19 cellular contexts compared by ENCODE assay signal in the genomic region with DNA sequence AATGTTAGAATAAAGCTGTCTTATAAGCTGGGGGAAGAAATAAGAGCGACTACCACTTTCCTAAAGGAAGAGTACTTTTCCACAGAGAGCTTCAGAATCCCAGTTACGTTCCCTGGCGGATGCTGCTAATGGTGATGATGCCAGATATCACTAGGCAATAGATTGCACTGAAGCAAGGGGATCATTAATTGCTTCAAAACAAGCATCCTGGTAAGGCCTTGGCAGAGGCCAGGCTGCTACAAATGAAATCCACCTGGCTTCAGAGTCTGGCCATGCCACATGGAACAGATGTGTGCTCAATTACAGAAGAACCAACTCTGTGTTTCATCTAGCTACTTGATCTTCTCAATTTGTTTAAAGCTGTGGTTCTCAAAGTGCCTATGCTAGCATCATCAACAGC. TPM values are rescaled to one million over a fixed set of nuclear protein-coding genes. Genes with fewer than 3 reads are reported as not detected.
DNase-seq lines count a peak whose midpoint lies in the region; TF ChIP-seq lines count a peak whose summit lies in the region.
"Had no signal": no experiment of that assay in that cellular context is flagged by ENCODE, and none has a peak within 500 bp of the region (broad histone marks: within the 10 kb centered on the region; RNA-seq: fewer than 3 reads in every experiment).

No MANE protein-coding gene starts in this region.

- H3K9me3 ChIP-seq in trophoblast cell (ENCODE audit: insufficient read depth, low read depth, low read length), result no peaks in the 10 kb centered on the region
- H3K9me3 ChIP-seq: ovary, tibial nerve had no signal

- H3K4me3 ChIP-seq in trophoblast cell (ENCODE audit: low read depth, low read length) (no peak overlapping the region), H7 (ENCODE audit: insufficient read depth, low read depth, low read length) (no peak overlapping the region)
- H3K4me3 ChIP-seq: ovary, tibial nerve had no signal

- H4K12ac ChIP-seq in trophoblast cell (ENCODE audit: low read depth, low read length), result no peak overlapping the region

- DNase-seq in NCI-H2107 treated with DMSO at 0.1 percent for 48 hours (lab: John Stamatoyannopoulos, UW; ENCODE audit: unreplicated experiment) (peak; percentile 55), NCI-H2107 (lab: John Stamatoyannopoulos, UW) (no peak), NCI-H2171 (lab: John Stamatoyannopoulos, UW) (peak; percentile 77), chondrocyte (ENCODE audit: low spot score) (no peak), trophoblast cell (no peak), NCI-H345 treated with DMSO at 0.1 percent for 48 hours (lab: John Stamatoyannopoulos, UW; ENCODE audit: unreplicated experiment) (no peak), AML-193 (lab: John Stamatoyannopoulos, UW) (no peak), H7 (no peak)
- DNase-seq: activated CD4-positive, alpha-beta T cell treated with anti-CD3 and anti-CD28 coated beads, Interleukin-2, amount 50 U/mL, for 4 hours; brain microvascular endothelial cell; CD8-positive, alpha-beta memory T cell; effector CD8-positive, alpha-beta T cell; Karpas-422; NCI-H1436; NCI-H526 treated with DMSO at 0.1 percent for 48 hours; ovary; SW 1271 had no signal

- no peak overlapping the region for H2BK120ac ChIP-seq in trophoblast cell (ENCODE audit: insufficient read depth, low read length, poor library complexity)

- whole genome bisulfite sequencing in trophoblast cell (ENCODE audit: extremely low coverage, insufficient coverage, insufficient read length), result no CpG with 5 or more reads among the region's 3 CpGs

- no peak overlapping the region for H4K8ac ChIP-seq in trophoblast cell (ENCODE audit: low read depth, low read length)

- H2AK5ac ChIP-seq in trophoblast cell (ENCODE audit: low read length), result no peak overlapping the region

- H3K4me1 ChIP-seq in trophoblast cell (ENCODE audit: control insufficient read depth in 1 of 2, insufficient read depth in 2 of 2, low read length in 2 of 2), result peaks cover 24 to 29% of the 10 kb centered on the region in 2 experiments

- no peak overlapping the region for H2AFZ ChIP-seq in trophoblast cell (ENCODE audit: insufficient read depth, low read length, poor library complexity)

- no peak overlapping the region for H4K91ac ChIP-seq in trophoblast cell (ENCODE audit: low read depth, low read length)

- H3K27ac ChIP-seq in trophoblast cell (ENCODE audit: low read depth, low read length), result peak overlapping the region; percentile 16
- H3K27ac ChIP-seq: brain microvascular endothelial cell, ovary had no signal

- H3K27me3 ChIP-seq in trophoblast cell (ENCODE audit: insufficient read depth, low read length) (no peaks in the 10 kb centered on the region), H7 (ENCODE audit: control insufficient read depth, insufficient read depth, low read length) (no peaks in the 10 kb centered on the region)
- H3K27me3 ChIP-seq: brain microvascular endothelial cell, ovary, tibial nerve had no signal

- H3K4ac ChIP-seq in trophoblast cell (ENCODE audit: low read depth, low read length), result no peak overlapping the region

- H3K36me3 Mint-ChIP-seq in chondrocyte (ENCODE audit: low read depth), result no peaks in the 10 kb centered on the region
- H3K36me3 Mint-ChIP-seq: activated naive CD4-positive, alpha-beta T cell treated with anti-CD3 and anti-CD28 coated beads, Interleukin-2, amount 50 U/mL, for 24 hours; CD8-positive, alpha-beta memory T cell had no signal

- H3K9ac ChIP-seq in trophoblast cell (ENCODE audit: low read length), result no peak overlapping the region

- H3K23ac ChIP-seq in trophoblast cell (ENCODE audit: low read length), result no peak overlapping the region

- peaks cover 68% of the 10 kb centered on the region for H3K4me1 Mint-ChIP-seq in chondrocyte (ENCODE audit: low read depth)
- H3K4me1 Mint-ChIP-seq: CD8-positive, alpha-beta memory T cell had no signal

- peak overlapping the region; percentile 3 for H3K27ac Mint-ChIP-seq in chondrocyte (ENCODE audit: unreplicated experiment)
- H3K27ac Mint-ChIP-seq: activated naive CD4-positive, alpha-beta T cell treated with anti-CD3 and anti-CD28 coated beads, Interleukin-2, amount 50 U/mL, for 24 hours; CD8-positive, alpha-beta memory T cell had no signal

- peak overlapping the region; percentile 38 for H2BK12ac ChIP-seq in trophoblast cell (ENCODE audit: low read length)

- H3K36me3 ChIP-seq in trophoblast cell (ENCODE audit: control insufficient read depth in 1 of 2, insufficient read depth in 2 of 2, low read length in 2 of 2) (no peaks in the 10 kb centered on the region), H7 (replicated peaks; ENCODE audit: control insufficient read depth, insufficient read depth, low read length) (no peaks in the 10 kb centered on the region)
- H3K36me3 ChIP-seq: brain microvascular endothelial cell, ovary, tibial nerve had no signal

- H3K4me2 ChIP-seq in trophoblast cell (ENCODE audit: low read length), result no peak overlapping the region

- TF ChIP-seq CTCF in chondrocyte (IDR thresholded peaks at IDR 0.05), result no peak

- H2BK5ac ChIP-seq in trophoblast cell (ENCODE audit: low read depth, low read length, poor library complexity), result no peak overlapping the region

- peaks cover 10% of the 10 kb centered on the region for H3K79me2 ChIP-seq in trophoblast cell (ENCODE audit: control insufficient read depth, insufficient read depth, low read length, poor library complexity)

- H3K27me3 Mint-ChIP-seq in chondrocyte (ENCODE audit: low read depth), result no peaks in the 10 kb centered on the region

- no peak overlapping the region for H3K18ac ChIP-seq in trophoblast cell (ENCODE audit: low read length)

- peaks cover 24% of the 10 kb centered on the region for H3K79me1 ChIP-seq in trophoblast cell (ENCODE audit: low read length)

- no peaks in the 10 kb centered on the region for H3K9me3 Mint-ChIP-seq in chondrocyte (ENCODE audit: low read depth)
- H3K9me3 Mint-ChIP-seq: activated naive CD4-positive, alpha-beta T cell treated with anti-CD3 and anti-CD28 coated beads, Interleukin-2, amount 50 U/mL, for 24 hours; CD8-positive, alpha-beta memory T cell had no signal

- no peak overlapping the region for H3K14ac ChIP-seq in trophoblast cell (ENCODE audit: low read length)

- no peak overlapping the region for H3K4me3 Mint-ChIP-seq in chondrocyte (ENCODE audit: unreplicated experiment)
- H3K4me3 Mint-ChIP-seq: activated naive CD4-positive, alpha-beta T cell treated with anti-CD3 and anti-CD28 coated beads, Interleukin-2, amount 50 U/mL, for 24 hours; CD8-positive, alpha-beta memory T cell had no signal

RNA-seq across cellular contexts. Expression of gene SCHIP1, which starts 19.8 kb away (rescaled TPM):
- total RNA-seq in chondrocyte, result 7.1 to 10.6 TPM (median 7.5 TPM) in 3 replicates
- polyA plus RNA-seq in trophoblast cell (2013), result 12.8 and 13.8 TPM in 2 replicates
- total RNA-seq in H7 (2014; rRNA removed; shearing (Covaris generic)), result 0.52 and 0.74 TPM in 2 replicates
- total RNA-seq: CD8-positive, alpha-beta memory T cell had no signal
- polyA plus RNA-seq: CD8-positive, alpha-beta memory T cell had no signal

Comparison
In these comparisons a context has a peak if more than half of its experiments do, and no peak if none do; other contexts are left out.
1. DNase-seq: peak in NCI-H2107 treated with DMSO at 0.1 percent for 48 hours (single experiment) and NCI-H2171 (single experiment); none in NCI-H2107 (single experiment), chondrocyte (single experiment), trophoblast cell (0 of 2), NCI-H345 treated with DMSO at 0.1 percent for 48 hours (single experiment), AML-193 (0 of 2) and H7 (single experiment).